In genomic region chr10:101121661-101122045, GRCh38 we compare ENCODE assay signal across 11 cellular contexts. TPM values are rescaled to one million over a fixed set of nuclear protein-coding genes. Genes with fewer than 3 reads are reported as not detected.
A peak's percentile ranks its signal among the peaks of the same experiment; 100 is the strongest.
DNase-seq lines count a peak whose midpoint lies in the region; ATAC-seq and TF ChIP-seq lines count a peak whose summit lies in the region.
"Had no signal": no experiment of that assay in that cellular context is flagged by ENCODE, and none has a peak within 500 bp of the region (broad histone marks: within the 10 kb centered on the region; RNA-seq: fewer than 3 reads in every experiment).

No MANE protein-coding gene starts in this region.

- no peak for DNase-seq in CD8-positive, alpha-beta memory T cell
- no peak for DNase-seq in MM.1S
- no peak for DNase-seq in esophagus squamous epithelium (lab: John Stamatoyannopoulos, UW)
- DNase-seq in H4 (ENCODE audit: low spot score), result no peak
- DNase-seq in ecto neural progenitor cell (ENCODE audit: low spot score), result no peak
- DNase-seq: GDM1; stimulated activated CD8-positive, alpha-beta memory T cell treated with anti-CD3 and anti-CD28 coated beads, Interleukin-4, amount 100 ng/mL, for 48 hours had no signal

- ATAC-seq in HG02852 (IDR thresholded peaks at IDR 0.05; ENCODE audit: unreplicated experiment), result no peak
- ATAC-seq in GM19463 (IDR thresholded peaks at IDR 0.05; ENCODE audit: unreplicated experiment), result no peak

- intact Hi-C loops in esophagus squamous epithelium (cut with DNase I), result no loop called here

- H3K4me3 ChIP-seq in CD8-positive, alpha-beta memory T cell (ENCODE audit: low read length), result peak overlapping the region; percentile 70
- H3K4me3 ChIP-seq in MM.1S (ENCODE audit: low read length) (peak overlapping the region; percentile 63), esophagus squamous epithelium (peak overlapping the region in 3 of 4 donors; percentile 55 to 68 (median 56)), rectal smooth muscle tissue (ENCODE audit: low read length) (peak overlapping the region; percentile 85)

- H3K36me3 Mint-ChIP-seq in CD8-positive, alpha-beta memory T cell, result peaks cover 0 to 4% (median 4%) of the 10 kb centered on the region in 3 donors

- H3K36me3 ChIP-seq in CD8-positive, alpha-beta memory T cell (ENCODE audit: insufficient read depth, low read length), result no peaks in the 10 kb centered on the region
- H3K36me3 ChIP-seq in MM.1S (replicated peaks; ENCODE audit: insufficient read depth, low read length) (no peaks in the 10 kb centered on the region), esophagus squamous epithelium (no peaks in the 10 kb centered on the region), rectal smooth muscle tissue (ENCODE audit: control insufficient read depth, insufficient read depth, low read length) (no peaks in the 10 kb centered on the region)

- peaks cover 62% of the 10 kb centered on the region in 2 donors for H3K27me3 Mint-ChIP-seq in CD8-positive, alpha-beta memory T cell

- no peak overlapping the region for H3K27ac ChIP-seq in CD8-positive, alpha-beta memory T cell (ENCODE audit: low read depth, low read length)
- H3K27ac ChIP-seq in MM.1S (ENCODE audit: low read length) (no peak overlapping the region), esophagus squamous epithelium (no peak overlapping the region), rectal smooth muscle tissue (ENCODE audit: low read depth, low read length) (no peak overlapping the region)
- H3K27ac ChIP-seq: VCaP had no signal

- WGBS in esophagus squamous epithelium, 2 donors, result 2 to 3% methylated on average over 7 of the region's 15 CpGs

- H3K9me3 ChIP-seq in CD8-positive, alpha-beta memory T cell (ENCODE audit: low read length), result no peaks in the 10 kb centered on the region
- H3K9me3 ChIP-seq in MM.1S (replicated peaks; ENCODE audit: insufficient read depth, low read length), result no peaks in the 10 kb centered on the region
- H3K9me3 ChIP-seq in esophagus squamous epithelium, result no peaks in the 10 kb centered on the region

- peaks cover 44% of the 10 kb centered on the region for H3K27me3 ChIP-seq in CD8-positive, alpha-beta memory T cell (ENCODE audit: insufficient read depth, low read length, poor library complexity, severe bottlenecking)
- H3K27me3 ChIP-seq in MM.1S (replicated peaks; ENCODE audit: insufficient read depth, low read length) (peaks cover 59% of the 10 kb centered on the region), esophagus squamous epithelium (peaks cover 6 to 96% (median 47%) of the 10 kb centered on the region in 4 donors), rectal smooth muscle tissue (ENCODE audit: control insufficient read depth, insufficient read depth, low read length) (peaks cover 37% of the 10 kb centered on the region)

- no peaks in the 10 kb centered on the region for H3K9me2 ChIP-seq in MM.1S (replicated peaks; ENCODE audit: insufficient read depth, low read length)

- H3K4me3 Mint-ChIP-seq in CD8-positive, alpha-beta memory T cell, result peak overlapping the region; percentile 88 to 98 (median 95)

- POLR2A ChIA-PET in CD8-positive, alpha-beta memory T cell (lab: Charles Lee), result no interaction called here

- no peaks in the 10 kb centered on the region for H3F3A ChIP-seq in MM.1S (ENCODE audit: insufficient read depth, low read length)

- peak overlapping the region; percentile 75 for H2AFZ ChIP-seq in MM.1S (ENCODE audit: low read length)

- CTCF ChIA-PET in CD8-positive, alpha-beta memory T cell (lab: Charles Lee), result interaction anchor here (1.0 to 3.7 kb wide), 4 partner anchors 11 to 26 kb away, joined by 3 to 22 read pairs (median 10); no protein-coding TSS in a partner anchor

- TF ChIP-seq POLR2A in esophagus squamous epithelium (IDR thresholded peaks at IDR 0.05), result no peak

- H3K27ac Mint-ChIP-seq in CD8-positive, alpha-beta memory T cell, result peak overlapping the region in 2 of 8 donors; percentile 48 to 90

- no peaks in the 10 kb centered on the region for H3K9me3 Mint-ChIP-seq in CD8-positive, alpha-beta memory T cell

- no peaks in the 10 kb centered on the region for H4K20me1 ChIP-seq in MM.1S (ENCODE audit: insufficient read depth, low read length)

- H3K4me1 Mint-ChIP-seq in CD8-positive, alpha-beta memory T cell, result peaks cover 29 to 34% (median 32%) of the 10 kb centered on the region in 3 donors

- peaks cover 22% of the 10 kb centered on the region for H3K4me1 ChIP-seq in CD8-positive, alpha-beta memory T cell (ENCODE audit: insufficient read depth, low read length)
- peaks cover 7% of the 10 kb centered on the region; the same call in 1 of the 2 replicates for H3K4me1 ChIP-seq in MM.1S (ENCODE audit: low read length)
- peaks cover 20 to 35% (median 21%) of the 10 kb centered on the region in 3 donors for H3K4me1 ChIP-seq in esophagus squamous epithelium
- H3K4me1 ChIP-seq in rectal smooth muscle tissue (ENCODE audit: control insufficient read depth, insufficient read depth, low read length), result peaks cover 4% of the 10 kb centered on the region

- TF ChIP-seq CTCF in MM.1S (IDR thresholded peaks at IDR 0.05; ENCODE audit: low read length), result no peak
- TF ChIP-seq CTCF in esophagus squamous epithelium (IDR thresholded peaks at IDR 0.05), result no peak

- H3K9ac ChIP-seq in MM.1S (ENCODE audit: low read length) (peak overlapping the region; percentile 55; the same call in 1 of the 2 replicates), rectal smooth muscle tissue (ENCODE audit: low read length) (no peak overlapping the region)

- no peaks in the 10 kb centered on the region for H3K79me2 ChIP-seq in MM.1S (ENCODE audit: low read length)

- H3K4me2 ChIP-seq in MM.1S (ENCODE audit: low read depth, low read length), result peak overlapping the region; percentile 80

RNA-seq across cellular contexts. Expression of gene TLX1, which starts 9.4 kb away (rescaled TPM):
- total RNA-seq in CD8-positive, alpha-beta memory T cell, result not detected
- polyA plus RNA-seq in CD8-positive, alpha-beta memory T cell, result not detected
- not detected for total RNA-seq in esophagus squamous epithelium
- not detected in 2 replicates for total RNA-seq in H4 (2014; rRNA removed; shearing (Covaris generic))

RNA-seq across cellular contexts. Expression of gene KAZALD1, which starts 59.9 kb away (rescaled TPM):
- total RNA-seq in CD8-positive, alpha-beta memory T cell, result under 1 TPM; 0.18 to 0.20 TPM
- polyA plus RNA-seq in CD8-positive, alpha-beta memory T cell, result not detected
- total RNA-seq in esophagus squamous epithelium, result 1 to 10 TPM in 2 of 4 donors, under 1 TPM in 1, not detected in 1; 0.47 to 1.4 (median 1.1) TPM
- total RNA-seq in H4 (2014; rRNA removed; shearing (Covaris generic)), result 10.2 and 22.5 TPM in 2 replicates
